ENCODE assay signal across 15 cellular contexts in genomic region chr3:171753665-171754408, GRCh38. TPM values are rescaled to one million over a fixed set of nuclear protein-coding genes. Genes with fewer than 3 reads are reported as not detected.
DNase-seq lines count a peak whose midpoint lies in the region; ATAC-seq and TF ChIP-seq lines count a peak whose summit lies in the region.
"Had no signal": no experiment of that assay in that cellular context is flagged by ENCODE, and none has a peak within 500 bp of the region (broad histone marks: within the 10 kb centered on the region; RNA-seq: fewer than 3 reads in every experiment).

No MANE protein-coding gene starts in this region.

- no peaks in the 10 kb centered on the region for H3K36me3 ChIP-seq in Karpas-422 (ENCODE audit: insufficient read depth, low read length)
- H3K36me3 ChIP-seq: upper lobe of right lung had no signal

- no peaks in the 10 kb centered on the region for H3K9me2 ChIP-seq in Karpas-422 (replicated peaks; ENCODE audit: insufficient read depth, low read length)

- no peaks in the 10 kb centered on the region for H3K9me3 ChIP-seq in Karpas-422 (ENCODE audit: low read length)
- H3K9me3 ChIP-seq: Caco-2, upper lobe of right lung had no signal

- no peak overlapping the region for H3K27ac Mint-ChIP-seq in mesothelial cell of epicardium
- H3K27ac Mint-ChIP-seq: activated B cell treated with CpG ODN at 0.5 μM for 24 hours; activated naive CD8-positive, alpha-beta T cell treated with anti-CD3 and anti-CD28 coated beads, Interleukin-2, amount 10 ng/mL, durations not matched to agents 7 days and 5 days; progenitor cell of endocrine pancreas had no signal

- H4K20me1 ChIP-seq in Karpas-422 (ENCODE audit: insufficient read depth, low read depth, low read length), result no peaks in the 10 kb centered on the region

- CTCF ChIA-PET in AG04449 (lab: Yijun Ruan, JAX), result interaction anchor here (11.6 kb wide), 1 partner anchor 18 kb away, joined by 90 read pairs; no protein-coding TSS in a partner anchor

- DNase-seq in AG04449 (ENCODE audit: low read depth, low spot score) (peak; percentile 63), H4 (ENCODE audit: low spot score) (peak; percentile 48), astrocyte of the spinal cord (ENCODE audit: low read depth, low spot score) (peak; percentile 90), hepatic stellate cell (ENCODE audit: low spot score) (peak; percentile 26), mesothelial cell of epicardium (ENCODE audit: low spot score in 2 of 2, unreplicated experiment in 2 of 2) (no peak), Karpas-422 (no peak)
- DNase-seq: activated B cell treated with CpG ODN at 0.5 μM for 24 hours; activated naive CD8-positive, alpha-beta T cell treated with anti-CD3 and anti-CD28 coated beads, Interleukin-2, amount 10 ng/mL, durations not matched to agents 7 days and 5 days; Caco-2; NCI-H2081 treated with DMSO at 0.1 percent for 48 hours; RPMI8226; upper lobe of right lung had no signal

- no peak overlapping the region for H2AFZ ChIP-seq in Karpas-422 (ENCODE audit: low read length)

- H3K79me2 ChIP-seq in Karpas-422 (ENCODE audit: low read length), result no peaks in the 10 kb centered on the region

- H3K9ac ChIP-seq in Karpas-422 (ENCODE audit: low read length), result no peak overlapping the region

- TF ChIP-seq CTCF in AG04449 (IDR thresholded peaks at IDR 0.05; ENCODE audit: insufficient read depth, low read length, missing control alignments) (no peak), astrocyte of the spinal cord (IDR thresholded peaks at IDR 0.05; ENCODE audit: low read depth, low read length) (no peak), mesothelial cell of epicardium (IDR thresholded peaks at IDR 0.05; ENCODE audit: unreplicated experiment) (no peak)

- H3K9me3 Mint-ChIP-seq in mesothelial cell of epicardium, result no peaks in the 10 kb centered on the region
- H3K9me3 Mint-ChIP-seq: activated B cell treated with CpG ODN at 0.5 μM for 24 hours; activated naive CD8-positive, alpha-beta T cell treated with anti-CD3 and anti-CD28 coated beads, Interleukin-2, amount 10 ng/mL, durations not matched to agents 7 days and 5 days had no signal

- H3K27ac ChIP-seq in Karpas-422 (ENCODE audit: low read length), result no peak overlapping the region
- H3K27ac ChIP-seq: upper lobe of right lung had no signal

- H3K4me2 ChIP-seq in Karpas-422 (ENCODE audit: low read depth, low read length, poor library complexity, severe bottlenecking), result no peak overlapping the region

- no peaks in the 10 kb centered on the region for H3K27me3 Mint-ChIP-seq in mesothelial cell of epicardium (ENCODE audit: low read depth)
- H3K27me3 Mint-ChIP-seq: activated B cell treated with CpG ODN at 0.5 μM for 24 hours, progenitor cell of endocrine pancreas had no signal

- ATAC-seq in GM18873 (IDR thresholded peaks at IDR 0.05; ENCODE audit: low FRiP score, unreplicated experiment), result no peak
- ATAC-seq in HG03159 (IDR thresholded peaks at IDR 0.05; ENCODE audit: unreplicated experiment), result no peak
- ATAC-seq: upper lobe of right lung had no signal

- H3K4me1 ChIP-seq in Karpas-422 (ENCODE audit: low read length), result no peaks in the 10 kb centered on the region
- H3K4me1 ChIP-seq: Caco-2 had no signal

- no peak overlapping the region for H3K4me3 Mint-ChIP-seq in mesothelial cell of epicardium
- H3K4me3 Mint-ChIP-seq: activated B cell treated with CpG ODN at 0.5 μM for 24 hours; activated naive CD8-positive, alpha-beta T cell treated with anti-CD3 and anti-CD28 coated beads, Interleukin-2, amount 10 ng/mL, durations not matched to agents 7 days and 5 days had no signal

- H3K4me3 ChIP-seq in AG04449 (ENCODE audit: low read depth, low read length), result no peak overlapping the region
- no peak overlapping the region for H3K4me3 ChIP-seq in astrocyte of the spinal cord (ENCODE audit: low read depth, low read length)
- no peak overlapping the region for H3K4me3 ChIP-seq in Karpas-422 (ENCODE audit: low read length)
- H3K4me3 ChIP-seq: upper lobe of right lung had no signal

- POLR2A ChIA-PET in AG04449 (lab: Yijun Ruan, JAX), result no interaction called here

- H3K4me1 Mint-ChIP-seq in mesothelial cell of epicardium, result peaks cover 18% of the 10 kb centered on the region
- H3K4me1 Mint-ChIP-seq: activated B cell treated with CpG ODN at 0.5 μM for 24 hours; activated naive CD8-positive, alpha-beta T cell treated with anti-CD3 and anti-CD28 coated beads, Interleukin-2, amount 10 ng/mL, durations not matched to agents 7 days and 5 days had no signal

- in situ Hi-C loops in astrocyte of the spinal cord (cut with HindIII; ENCODE audit: low sequenced_read_pairs), result no loop called here

- H3K36me3 Mint-ChIP-seq in mesothelial cell of epicardium, result no peaks in the 10 kb centered on the region
- H3K36me3 Mint-ChIP-seq: activated naive CD8-positive, alpha-beta T cell treated with anti-CD3 and anti-CD28 coated beads, Interleukin-2, amount 10 ng/mL, durations not matched to agents 7 days and 5 days had no signal

- no peaks in the 10 kb centered on the region for H3K27me3 ChIP-seq in Karpas-422 (ENCODE audit: low read length)
- H3K27me3 ChIP-seq: upper lobe of right lung had no signal

RNA-seq across cellular contexts. Expression of gene PLD1, which starts 56.4 kb away (rescaled TPM):
- 14.4 and 19.0 TPM in 2 replicates for total RNA-seq in H4 (2014; rRNA removed; shearing (Covaris generic))
- total RNA-seq in mesothelial cell of epicardium, result 28.2 to 29.1 TPM (median 28.5 TPM) in 3 replicates
- not detected in 2 replicates for total RNA-seq in Karpas-422 (2014; rRNA removed; shearing (Covaris generic); ENCODE audit: low replicate concordance)
- total RNA-seq: activated B cell treated with CpG ODN at 0.5 μM for 24 hours had no signal

Comparison
In these comparisons a context has a peak if more than half of its experiments do, and no peak if none do; other contexts are left out.
1. DNase-seq: peak in AG04449 (single experiment), H4 (single experiment), astrocyte of the spinal cord (single experiment) and hepatic stellate cell (single experiment); none in mesothelial cell of epicardium (0 of 2) and Karpas-422 (single experiment).
2. RNA of gene PLD1, which starts 56.4 kb away (total RNA-seq): 28.2 to 29.1 TPM in mesothelial cell of epicardium and 14.4 to 19.0 TPM in H4; not detected in Karpas-422; every median in the first group is over 10 times any median in the second.